8 cellular contexts compared by ENCODE assay signal in genomic region chr1:999797-1000356, GRCh38. TPM values are rescaled to one million over a fixed set of nuclear protein-coding genes. Genes with fewer than 3 reads are reported as not detected.
A peak's percentile ranks its signal among the peaks of the same experiment; 100 is the strongest.
DNase-seq lines count a peak whose midpoint lies in the region; ATAC-seq and TF ChIP-seq lines count a peak whose summit lies in the region.

Gene HES4, minus strand, starts transcription at chr1:1000097. Its CDS starts 124 bp downstream, at chr1:999973.

- H3K36me3 Mint-ChIP-seq in GM23338 (ENCODE audit: low read depth) (no peaks in the 10 kb centered on the region; the same call in 2 of the 3 replicates), mesothelial cell of epicardium (no peaks in the 10 kb centered on the region)

- H3K27ac ChIP-seq in GM23338 (ENCODE audit: low read depth), result no peak within 1 kb of the TSS
- H3K27ac ChIP-seq in epithelial cell of prostate, result peak within 1 kb of the TSS; percentile 79

- H3K27ac Mint-ChIP-seq in GM23338 (no peak within 1 kb of the TSS), mesothelial cell of epicardium (peak within 1 kb of the TSS; percentile 99)

- H3F3A ChIP-seq in GM23338 (replicated peaks; ENCODE audit: low read depth), result peaks cover 6% of the 10 kb centered on the region; the same call in 1 of the 2 replicates

- H3K4me1 ChIP-seq in BE2C (peaks cover 16% of the 10 kb centered on the region), GM23338 (ENCODE audit: insufficient read depth) (peaks cover 10% of the 10 kb centered on the region)

- H3K4me3 ChIP-seq in BE2C (ENCODE audit: low read depth, low read length) (peak within 1 kb of the TSS; percentile 14; the same call in 1 of the 2 replicates), GM23338 (peak within 1 kb of the TSS; percentile 71)

- no peaks in the 10 kb centered on the region for H3K9me2 ChIP-seq in GM23338 (ENCODE audit: insufficient read depth)

- H2AFZ ChIP-seq in GM23338, result no peak within 1 kb of the TSS; the same call in 1 of the 2 replicates

- H3K27me3 ChIP-seq in BE2C (peaks cover 67% of the 10 kb centered on the region), GM23338 (ENCODE audit: insufficient read depth) (peaks cover 91% of the 10 kb centered on the region)

- H3K36me3 ChIP-seq in BE2C (no peaks in the 10 kb centered on the region), GM23338 (ENCODE audit: insufficient read depth) (no peaks in the 10 kb centered on the region)

- H3K4me3 Mint-ChIP-seq in GM23338 (peak within 1 kb of the TSS; percentile 71), mesothelial cell of epicardium (peak within 1 kb of the TSS; percentile 81)

- peak; percentile 57 for DNase-seq in BE2C
- peak; percentile 98 for DNase-seq in GM23338 (ENCODE audit: low spot score)
- peak; percentile 85 for DNase-seq in NCI-H446 treated with DMSO at 0.1 percent for 48 hours (lab: John Stamatoyannopoulos, UW)
- DNase-seq in activated T-cell treated with anti-CD3 and anti-CD28 coated beads, Interleukin-2, amount 50 U/mL, for 1 hour, result peak; percentile 76
- peak; percentile 64 for DNase-seq in epithelial cell of prostate (ENCODE audit: low read depth, low spot score)
- peak; percentile 92 to 96 for DNase-seq in mesothelial cell of epicardium (ENCODE audit: low spot score in 2 of 2, unreplicated experiment in 2 of 2)
- peak in 5 of 6 experiments; percentile 53 to 62 (median 56) for DNase-seq in stimulated activated naive CD4-positive, alpha-beta T cell (lab: John Stamatoyannopoulos, UW)

- H3K9me3 ChIP-seq in BE2C, result peaks cover 5% of the 10 kb centered on the region; the same call in 1 of the 2 replicates

- H3K9me3 Mint-ChIP-seq in GM23338 (peaks cover 2% of the 10 kb centered on the region; the same call in 1 of the 3 replicates), mesothelial cell of epicardium (no peaks in the 10 kb centered on the region)

- ATAC-seq in GM23338 (peak; percentile 33), GM21786 (IDR thresholded peaks at IDR 0.05; ENCODE audit: unreplicated experiment) (no peak)

- H3K27me3 Mint-ChIP-seq in GM23338 (ENCODE audit: insufficient read depth, low read depth, poor library complexity) (peaks cover 72% of the 10 kb centered on the region), mesothelial cell of epicardium (ENCODE audit: low read depth) (peaks cover 10% of the 10 kb centered on the region)

- no peak for TF ChIP-seq CTCF in BE2C (IDR thresholded peaks at IDR 0.05; ENCODE audit: low read depth, low read length)
- TF ChIP-seq CTCF in GM23338 (conservative IDR thresholded peaks at IDR 0.05; ENCODE audit: low read depth in 2 of 2), result no peak
- no peak for TF ChIP-seq CTCF in mesothelial cell of epicardium (IDR thresholded peaks at IDR 0.05; ENCODE audit: unreplicated experiment)

- H3K4me1 Mint-ChIP-seq in GM23338, result peaks cover 11% of the 10 kb centered on the region
- peaks cover 21% of the 10 kb centered on the region for H3K4me1 Mint-ChIP-seq in mesothelial cell of epicardium

- no peaks in the 10 kb centered on the region for H4K20me1 ChIP-seq in GM23338 (replicated peaks; ENCODE audit: insufficient read depth)

- no peaks in the 10 kb centered on the region for H3K79me2 ChIP-seq in GM23338 (replicated peaks; ENCODE audit: insufficient read depth)

- peak within 1 kb of the TSS; percentile 88 for H3K4me2 ChIP-seq in GM23338

TF ChIP-seq in GM23338, 12 proteins besides CTCF, POLR2A, EP300 and RAD21:
- no peak for TF ChIP-seq POLR2AphosphoS5 (IDR thresholded peaks at IDR 0.05; ENCODE audit: low read depth)
- TF ChIP-seq EZH2phosphoT487 (IDR thresholded peaks at IDR 0.05; ENCODE audit: unreplicated experiment), result no peak
- no peak for TF ChIP-seq ZNF114 (CRISPR knock-in tag; IDR thresholded peaks at IDR 0.05)
- peak; percentile 2 for TF ChIP-seq EZH2 (IDR thresholded peaks at IDR 0.05; ENCODE audit: low read depth, unreplicated experiment)
- no peak for TF ChIP-seq ETS1 (IDR thresholded peaks at IDR 0.05)
- peak; percentile 33 for TF ChIP-seq CREB1 (CRISPR knock-in tag; IDR thresholded peaks at IDR 0.05; ENCODE audit: low read depth)
- TF ChIP-seq STAT1 (IDR thresholded peaks at IDR 0.05; ENCODE audit: unreplicated experiment), result no peak

RNA-seq across cellular contexts. Expression of gene HES4, which starts in this region (rescaled TPM):
- 0.99 TPM for polyA plus RNA-seq in BE2C (2012; ENCODE audit: insufficient read depth, insufficient read length, low read depth)
- total RNA-seq in GM23338 (2014; rRNA removed; shearing (Covaris generic)), result 2.3 and 4.8 TPM in 2 replicates
- polyA plus RNA-seq in GM23338 (2016; fragmentation: Nextera tagmentation; extraction: Ambion mirVana), result 6.7 and 7.9 TPM in 2 replicates
- total RNA-seq in mesothelial cell of epicardium, result 87.7 to 92.1 TPM (median 92.0 TPM) in 3 replicates

Comparison
In these comparisons a context has a peak if more than half of its experiments do, and no peak if none do; other contexts are left out.
1. RNA of gene HES4 (total RNA-seq): 87.7 to 92.1 TPM in mesothelial cell of epicardium; 2.3 to 4.8 TPM in GM23338; every median in the first group is over 10 times any median in the second.
2. Peak in every context shown above with its lines, with median percentiles within 50 percentile points of each other: DNase-seq.